Comparison of ENCODE assay signal across 25 cellular contexts in genomic region chr20:11853359-11853758, GRCh38.
"Had no signal": no experiment of that assay in that cellular context is flagged by ENCODE, and none has a peak within 500 bp of the region (broad histone marks: within the 10 kb centered on the region; RNA-seq: fewer than 3 reads in every experiment).

No MANE protein-coding gene starts in this region.

- H3K9me3 ChIP-seq: testis had no signal

- H3K4me3 Mint-ChIP-seq: activated CD8-positive, alpha-beta T cell treated with anti-CD3 and anti-CD28 coated beads, Interleukin-2, amount 10 ng/mL, durations not matched to agents 7 days and 5 days; activated naive CD8-positive, alpha-beta T cell treated with anti-CD3 and anti-CD28 coated beads, Interleukin-2, amount 50 U/mL, for 24 hours; activated T-helper 1 cell treated with anti-CD3 and anti-CD28 coated beads, Interleukin-12 subunit alpha, Interleukin-12 subunit beta, Interleukin-2, Interleukin-4 antibody, amounts not matched to agents 30 ng/mL and 10 ng/mL and 1 ng/mL, durations not matched to agents 14 hours and 24 hours and 36 hours; central memory CD8-positive, alpha-beta T cell; endodermal cell; naive B cell; neural progenitor cell; stimulated activated naive B cell treated with anti-CD40 and anti-IgM and Interleukin-4, amounts not matched to agents 10 μg/mL and 1 μg/mL and 100 μg/mL, for 72 hours; T-cell; T-helper 2 cell treated with Interferon-gamma antibody and Interleukin-4, amounts not matched to agents 5 μg/mL and 100 μg/mL, for 36 hours had no signal

- DNase-seq: activated CD4-positive, alpha-beta T cell treated with anti-CD3 and anti-CD28 coated beads, Interleukin-2, amount 50 U/mL, for 1 hour; activated CD8-positive, alpha-beta T cell treated with anti-CD3 and anti-CD28 coated beads, Interleukin-2, amount 10 ng/mL, durations not matched to agents 7 days and 5 days; activated gamma-delta T cell; activated naive CD4-positive, alpha-beta T cell treated with anti-CD3 and anti-CD28 coated beads, Interleukin-2, amount 50 U/mL, for 16 hours; activated naive CD8-positive, alpha-beta T cell treated with anti-CD3 and anti-CD28 coated beads, Interleukin-2, amount 50 U/mL, for 24 hours; aorta; endodermal cell; glutamatergic neuron; hypothalamus; left cardiac atrium; naive B cell; stimulated activated CD4-positive, alpha-beta T cell treated with anti-CD3 and anti-CD28 coated beads, Interleukin-15, amount 100 ng/mL, for 24 hours; stimulated activated naive B cell treated with anti-CD40 and anti-IgM and Interleukin-4, amounts not matched to agents 10 μg/mL and 1 μg/mL and 100 μg/mL, for 72 hours; T-cell; testis had no signal

- H2AFZ ChIP-seq: neural progenitor cell had no signal

- H3K27ac Mint-ChIP-seq: activated CD8-positive, alpha-beta T cell treated with anti-CD3 and anti-CD28 coated beads, Interleukin-2, amount 10 ng/mL, durations not matched to agents 7 days and 5 days; activated naive CD8-positive, alpha-beta T cell treated with anti-CD3 and anti-CD28 coated beads, Interleukin-2, amount 50 U/mL, for 24 hours; activated T-helper 1 cell treated with anti-CD3 and anti-CD28 coated beads, Interleukin-12 subunit alpha, Interleukin-12 subunit beta, Interleukin-2, Interleukin-4 antibody, amounts not matched to agents 30 ng/mL and 10 ng/mL and 1 ng/mL, durations not matched to agents 14 hours and 24 hours and 36 hours; endodermal cell; naive B cell; neural progenitor cell; stimulated activated naive B cell treated with anti-CD40 and anti-IgM and Interleukin-4, amounts not matched to agents 10 μg/mL and 1 μg/mL and 100 μg/mL, for 72 hours; T-cell; T-helper 2 cell treated with Interferon-gamma antibody and Interleukin-4, amounts not matched to agents 5 μg/mL and 100 μg/mL, for 36 hours had no signal

- ATAC-seq: activated CD4-positive, CD25-positive, alpha-beta regulatory T cell treated with anti-CD3 and anti-CD28 coated beads, Interleukin-2, amount 50 U/mL, for 24 hours; activated CD8-positive, alpha-beta T cell treated with anti-CD3 and anti-CD28 coated beads, Interleukin-2, amount 10 ng/mL, durations not matched to agents 7 days and 5 days; activated naive CD8-positive, alpha-beta T cell treated with anti-CD3 and anti-CD28 coated beads, Interleukin-2, amount 50 U/mL, for 24 hours; left cardiac atrium; sciatic nerve; stimulated activated naive B cell treated with anti-CD40 and anti-IgM and Interleukin-4, amounts not matched to agents 10 μg/mL and 1 μg/mL and 100 μg/mL, for 72 hours; T-cell had no signal

- H3K4me1 ChIP-seq: testis had no signal

- H3K9ac ChIP-seq: neural progenitor cell had no signal

- H3K36me3 ChIP-seq: brain microvascular endothelial cell, neural progenitor cell had no signal

- H3K4me3 ChIP-seq: coronary artery, neural progenitor cell, smooth muscle cell, testis had no signal

- H3K4me2 ChIP-seq: neural progenitor cell, smooth muscle cell had no signal

- H3K27ac ChIP-seq: brain microvascular endothelial cell, coronary artery, neural progenitor cell, testis, VCaP had no signal

- H3K9me3 Mint-ChIP-seq: activated T-helper 1 cell treated with anti-CD3 and anti-CD28 coated beads, Interleukin-12 subunit alpha, Interleukin-12 subunit beta, Interleukin-2, Interleukin-4 antibody, amounts not matched to agents 30 ng/mL and 10 ng/mL and 1 ng/mL, durations not matched to agents 14 hours and 24 hours and 36 hours; endodermal cell; neural progenitor cell; T-helper 2 cell treated with Interferon-gamma antibody and Interleukin-4, amounts not matched to agents 5 μg/mL and 100 μg/mL, for 36 hours had no signal

- H3K27me3 Mint-ChIP-seq: central memory CD8-positive, alpha-beta T cell had no signal

- H3K27me3 ChIP-seq: brain microvascular endothelial cell, neural progenitor cell, testis had no signal

- H3K4me1 Mint-ChIP-seq: activated naive CD8-positive, alpha-beta T cell treated with anti-CD3 and anti-CD28 coated beads, Interleukin-2, amount 50 U/mL, for 24 hours; central memory CD8-positive, alpha-beta T cell; naive B cell; T-cell had no signal

- H3K36me3 Mint-ChIP-seq: naive B cell; neural progenitor cell; stimulated activated naive B cell treated with anti-CD40 and anti-IgM and Interleukin-4, amounts not matched to agents 10 μg/mL and 1 μg/mL and 100 μg/mL, for 72 hours; T-cell had no signal
